In the genomic region with DNA sequence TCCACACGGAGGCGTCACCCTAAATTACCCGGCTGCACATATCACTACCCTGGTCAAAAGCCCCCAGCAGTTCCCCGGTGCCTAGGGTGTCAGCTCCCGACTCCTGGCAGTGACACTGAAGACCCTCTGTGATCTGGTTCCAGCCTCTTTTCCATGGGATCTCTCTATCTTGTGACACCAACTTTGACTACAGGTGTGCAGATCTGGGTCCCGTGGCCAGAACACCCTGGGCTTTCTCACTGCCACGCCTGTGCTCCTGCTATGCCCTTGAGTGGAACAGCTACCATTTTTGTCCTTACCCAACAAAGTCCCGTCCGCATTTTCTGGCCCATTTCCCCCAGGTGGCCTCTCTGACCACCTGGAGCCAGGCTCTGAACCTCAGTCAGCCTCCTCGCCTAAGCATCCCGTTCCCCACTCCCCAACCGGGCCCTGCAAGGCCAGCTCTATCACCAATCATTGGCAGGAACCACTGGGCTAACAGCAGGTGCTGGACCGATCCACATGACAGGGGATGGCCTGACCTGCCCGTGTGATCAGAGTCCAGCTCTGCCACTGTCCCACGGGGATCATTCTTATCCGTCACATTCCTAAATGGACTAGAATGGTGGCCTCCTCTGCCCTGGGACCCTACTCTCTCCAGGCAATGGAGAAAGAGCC, we compare ENCODE assay signal across 9 cellular contexts. TPM values are rescaled to one million over a fixed set of nuclear protein-coding genes. Genes with fewer than 3 reads are reported as not detected.
DNase-seq lines count a peak whose midpoint lies in the region; ATAC-seq and TF ChIP-seq lines count a peak whose summit lies in the region.
"Had no signal": no experiment of that assay in that cellular context is flagged by ENCODE, and none has a peak within 500 bp of the region (broad histone marks: within the 10 kb centered on the region; RNA-seq: fewer than 3 reads in every experiment).

No MANE protein-coding gene starts in this region.

- H3K36me3 Mint-ChIP-seq in neural progenitor cell (no peaks in the 10 kb centered on the region), glutamatergic neuron (ENCODE audit: unreplicated experiment) (no peaks in the 10 kb centered on the region)

- peaks cover 71% of the 10 kb centered on the region for H3K4me1 Mint-ChIP-seq in neural progenitor cell
- H3K4me1 Mint-ChIP-seq in glutamatergic neuron (ENCODE audit: low read depth, unreplicated experiment): peaks cover 23% of the 10 kb centered on the region

- H3K9ac ChIP-seq in neural progenitor cell: no peak overlapping the region

- TF ChIP-seq CTCF in left ventricle myocardium inferior (IDR thresholded peaks at IDR 0.05; ENCODE audit: borderline replicate concordance): no peak
- TF ChIP-seq CTCF in esophagus muscularis mucosa (IDR thresholded peaks at IDR 0.05): no peak
- TF ChIP-seq CTCF in neural progenitor cell (IDR thresholded peaks at IDR 0.05): no peak
- TF ChIP-seq CTCF in vagina (IDR thresholded peaks at IDR 0.05): no peak
- TF ChIP-seq CTCF in glutamatergic neuron (IDR thresholded peaks at IDR 0.05; ENCODE audit: partially characterized antibody, unreplicated experiment): no peak

- DNase-seq in left ventricle myocardium inferior (no peak), Right ventricle myocardium inferior (ENCODE audit: missing footprints) (no peak), esophagus muscularis mucosa (ENCODE audit: extremely low spot score) (no peak), neural progenitor cell (ENCODE audit: low spot score) (no peak), vagina (ENCODE audit: extremely low spot score in 2 of 2) (no peak), pons (ENCODE audit: low spot score) (no peak), glutamatergic neuron (no peak), NCI-H2196 treated with DMSO at 0.1 percent for 48 hours (lab: John Stamatoyannopoulos, UW; ENCODE audit: unreplicated experiment) (no peak)

- intact Hi-C loops in left ventricle myocardium inferior (cut with micrococcal nuclease): loop anchor here (5.0 to 10.0 kb wide), 2 partner anchors 62 to 139 kb away; no protein-coding TSS in a partner anchor
- intact Hi-C loops in Right ventricle myocardium inferior (cut with DNase I): loop anchor here (10.0 kb wide), 1 partner anchor 352 kb away; a partner anchor contains a TSS
- intact Hi-C loops in esophagus muscularis mucosa (cut with DNase I): loop anchor here (5.0 to 10.0 kb wide), 2 partner anchors 79 to 352 kb away; a partner anchor contains a TSS
- intact Hi-C loops in vagina (cut with DNase I): loop anchor here (10.0 kb wide), 1 partner anchor 352 kb away; a partner anchor contains a TSS

- no peaks in the 10 kb centered on the region for H3K36me3 ChIP-seq in left ventricle myocardium inferior
- H3K36me3 ChIP-seq in esophagus muscularis mucosa: no peaks in the 10 kb centered on the region
- no peaks in the 10 kb centered on the region for H3K36me3 ChIP-seq in neural progenitor cell
- no peaks in the 10 kb centered on the region for H3K36me3 ChIP-seq in vagina

- no peak for ATAC-seq in Right ventricle myocardium inferior

- H3K79me2 ChIP-seq in neural progenitor cell (ENCODE audit: low read depth): no peaks in the 10 kb centered on the region

- H3F3A ChIP-seq in neural progenitor cell (ENCODE audit: low read depth): peaks cover 33% of the 10 kb centered on the region

- H3K27ac ChIP-seq in left ventricle myocardium inferior (replicated peaks): peak overlapping the region; percentile 88
- peak overlapping the region; percentile 67 to 86 (median 74) for H3K27ac ChIP-seq in esophagus muscularis mucosa (replicated peaks in 1 of 4)
- no peak overlapping the region for H3K27ac ChIP-seq in neural progenitor cell
- H3K27ac ChIP-seq in vagina: peak overlapping the region; percentile 93

- H3K9me3 ChIP-seq in left ventricle myocardium inferior (replicated peaks): no peaks in the 10 kb centered on the region
- H3K9me3 ChIP-seq in esophagus muscularis mucosa: no peaks in the 10 kb centered on the region
- H3K9me3 ChIP-seq in neural progenitor cell (ENCODE audit: low read depth): no peaks in the 10 kb centered on the region
- H3K9me3 ChIP-seq in vagina: no peaks in the 10 kb centered on the region

- no peak for TF ChIP-seq POLR2A in esophagus muscularis mucosa (IDR thresholded peaks at IDR 0.05; ENCODE audit: low read depth)
- no peak for TF ChIP-seq POLR2A in vagina (IDR thresholded peaks at IDR 0.05)

- no peaks in the 10 kb centered on the region for H3K9me3 Mint-ChIP-seq in neural progenitor cell
- peaks cover 5% of the 10 kb centered on the region for H3K9me3 Mint-ChIP-seq in glutamatergic neuron (ENCODE audit: unreplicated experiment)
- H3K9me3 Mint-ChIP-seq: dendritic cell treated with granulocyte-macrophage colony-stimulating factor and Interleukin-4, amounts not matched to agents 40 ng/mL and 50 ng/mL, for 4 days had no signal

- H3K27ac Mint-ChIP-seq in neural progenitor cell (peak overlapping the region; percentile 92), glutamatergic neuron (ENCODE audit: unreplicated experiment) (no peak overlapping the region)
- H3K27ac Mint-ChIP-seq: dendritic cell treated with granulocyte-macrophage colony-stimulating factor and Interleukin-4, amounts not matched to agents 40 ng/mL and 50 ng/mL, for 4 days had no signal

- no peak overlapping the region for H3K4me2 ChIP-seq in neural progenitor cell

- WGBS in esophagus muscularis mucosa: 88% methylated on average over 13 of the region's 16 CpGs

- H3K4me3 Mint-ChIP-seq in neural progenitor cell (peak overlapping the region; percentile 28), glutamatergic neuron (ENCODE audit: unreplicated experiment) (no peak overlapping the region)
- H3K4me3 Mint-ChIP-seq: dendritic cell treated with granulocyte-macrophage colony-stimulating factor and Interleukin-4, amounts not matched to agents 40 ng/mL and 50 ng/mL, for 4 days had no signal

- peaks cover 12% of the 10 kb centered on the region for H3K27me3 Mint-ChIP-seq in neural progenitor cell (ENCODE audit: insufficient read depth, low read depth)
- H3K27me3 Mint-ChIP-seq in glutamatergic neuron (ENCODE audit: unreplicated experiment): peaks cover 7% of the 10 kb centered on the region

- H2AFZ ChIP-seq in neural progenitor cell (replicated peaks): no peak overlapping the region

- H3K27me3 ChIP-seq in left ventricle myocardium inferior (ENCODE audit: low read depth) (no peaks in the 10 kb centered on the region), esophagus muscularis mucosa (peaks cover 0 to 11% (median 0%) of the 10 kb centered on the region in 4 donors), neural progenitor cell (no peaks in the 10 kb centered on the region), vagina (no peaks in the 10 kb centered on the region)

- H4K20me1 ChIP-seq in neural progenitor cell (ENCODE audit: low read depth): no peaks in the 10 kb centered on the region

- no peak for TF ChIP-seq EP300 in esophagus muscularis mucosa (IDR thresholded peaks at IDR 0.05)

- no peak overlapping the region for H3K4me3 ChIP-seq in left ventricle myocardium inferior
- H3K4me3 ChIP-seq in esophagus muscularis mucosa: no peak overlapping the region
- H3K4me3 ChIP-seq in neural progenitor cell: no peak overlapping the region
- H3K4me3 ChIP-seq in vagina: no peak overlapping the region

- H3K4me1 ChIP-seq in left ventricle myocardium inferior (peaks cover 71% of the 10 kb centered on the region), esophagus muscularis mucosa (peaks cover 69 to 78% (median 76%) of the 10 kb centered on the region in 4 donors), neural progenitor cell (peaks cover 55% of the 10 kb centered on the region), vagina (peaks cover 73% of the 10 kb centered on the region)

RNA-seq across cellular contexts. Expression of a gene that starts 20.7 kb away (rescaled TPM):
- 85.4 TPM for total RNA-seq in left ventricle myocardium inferior
- total RNA-seq in Right ventricle myocardium inferior: 66.0 TPM
- 100 to 1,000 TPM; 129 to 251 (median 173) TPM for total RNA-seq in esophagus muscularis mucosa
- 0.71 and 7.7 TPM in 2 replicates for total RNA-seq in neural progenitor cell (ENCODE audit: low replicate concordance)
- 98.0 TPM for total RNA-seq in vagina
- 5.9 TPM for total RNA-seq in glutamatergic neuron (ENCODE audit: unreplicated experiment)
